ENCODE assay signal across 14 cellular contexts in the genomic region with DNA sequence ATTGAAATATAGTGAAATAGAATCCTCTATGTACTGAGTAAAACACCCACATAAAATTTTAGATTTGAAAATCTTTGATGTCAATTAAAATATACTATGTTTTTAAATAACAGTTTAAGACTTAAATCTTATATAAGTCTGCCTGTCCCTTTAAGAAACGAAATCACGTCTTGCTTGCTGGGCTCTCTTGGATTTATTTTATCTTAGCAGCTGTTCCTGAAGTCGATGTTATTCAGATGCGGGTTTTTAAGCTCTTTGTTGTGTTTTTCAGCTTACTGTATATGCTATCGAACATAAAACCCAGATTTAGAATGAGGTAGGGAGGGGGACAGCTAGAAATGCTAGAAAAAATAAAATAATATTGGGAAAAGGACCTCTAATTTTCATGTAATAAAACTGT. TPM values are rescaled to one million over a fixed set of nuclear protein-coding genes. Genes with fewer than 3 reads are reported as not detected.
DNase-seq lines count a peak whose midpoint lies in the region; ATAC-seq and TF ChIP-seq lines count a peak whose summit lies in the region.
"Had no signal": no experiment of that assay in that cellular context is flagged by ENCODE, and none has a peak within 500 bp of the region (broad histone marks: within the 10 kb centered on the region; RNA-seq: fewer than 3 reads in every experiment).

No MANE protein-coding gene starts in this region.

- no peak overlapping the region for H2AFZ ChIP-seq in hepatocyte
- H2AFZ ChIP-seq in smooth muscle cell (ENCODE audit: low read depth): peak overlapping the region; percentile 82

- no peak for TF ChIP-seq CTCF in WI38 (IDR thresholded peaks at IDR 0.05; ENCODE audit: low read depth, low read length)
- no peak for TF ChIP-seq CTCF in hepatocyte (IDR thresholded peaks at IDR 0.05; ENCODE audit: poor library complexity)
- TF ChIP-seq CTCF in smooth muscle cell (IDR thresholded peaks at IDR 0.05; ENCODE audit: borderline replicate concordance, insufficient read depth, poor library complexity, severe bottlenecking): no peak
- no peak for TF ChIP-seq CTCF in dorsolateral prefrontal cortex (IDR thresholded peaks at IDR 0.05 in 54 of 56, conservative IDR thresholded peaks at IDR 0.05 in 2 of 56; ENCODE audit: low read depth in 1 of 56, partially characterized antibody in 56 of 56)

- no peaks in the 10 kb centered on the region for H3K9me3 ChIP-seq in hepatocyte (ENCODE audit: low read depth)
- no peaks in the 10 kb centered on the region for H3K9me3 ChIP-seq in smooth muscle cell (replicated peaks; ENCODE audit: low read depth)
- H3K9me3 ChIP-seq: BE2C had no signal

- no peak overlapping the region for H3K9ac ChIP-seq in smooth muscle cell (ENCODE audit: low read depth)

- no peaks in the 10 kb centered on the region for H4K20me1 ChIP-seq in hepatocyte (ENCODE audit: insufficient read depth, poor library complexity, severe bottlenecking)
- H4K20me1 ChIP-seq in smooth muscle cell (ENCODE audit: low read depth): no peaks in the 10 kb centered on the region

- WGBS in hepatocyte (ENCODE audit: low lambda C conversion rate, missing lambda C conversion rate): 16% methylated on average over 5 of the region's 5 CpGs
- WGBS in smooth muscle cell (ENCODE audit: low lambda C conversion rate): 10% methylated on average over 5 of the region's 5 CpGs

- H3K4me3 ChIP-seq in WI38 (ENCODE audit: low read depth, low read length) (0 out of 2 replicates have a peak overlapping the region, but pooled peaks have one; percentile 15), hepatocyte (no peak overlapping the region), smooth muscle cell (peak overlapping the region; percentile 42), dorsolateral prefrontal cortex (peak overlapping the region in 6 of 59 donors; percentile 9 to 33 (median 24))

- H3K4me2 ChIP-seq in hepatocyte (peak overlapping the region; percentile 65), smooth muscle cell (peak overlapping the region; percentile 87)

- H3K36me3 ChIP-seq in hepatocyte (replicated peaks; ENCODE audit: insufficient read depth, low read depth): no peaks in the 10 kb centered on the region
- H3K36me3 ChIP-seq in smooth muscle cell (ENCODE audit: low read depth): no peaks in the 10 kb centered on the region
- H3K36me3 ChIP-seq: BE2C had no signal

- H3K27me3 ChIP-seq in hepatocyte: no peaks in the 10 kb centered on the region
- no peaks in the 10 kb centered on the region for H3K27me3 ChIP-seq in smooth muscle cell (ENCODE audit: low read depth)
- H3K27me3 ChIP-seq in dorsolateral prefrontal cortex: no peaks in the 10 kb centered on the region
- H3K27me3 ChIP-seq: BE2C had no signal

- intact Hi-C loops in dorsolateral prefrontal cortex (cut with DNase I): no loop called here

- peak; percentile 17 for DNase-seq in HCEC 1CT
- DNase-seq in hepatocyte (ENCODE audit: low spot score): no peak
- DNase-seq in smooth muscle cell (lab: John Stamatoyannopoulos, UW; ENCODE audit: unreplicated experiment): no peak
- DNase-seq in germinal center (ENCODE audit: low spot score): no peak
- DNase-seq in dorsolateral prefrontal cortex: no peak
- DNase-seq: activated CD4-positive, alpha-beta T cell treated with anti-CD3 and anti-CD28 coated beads, Interleukin-2, amount 50 U/mL, for 48 hours; activated T-cell treated with anti-CD3 and anti-CD28 coated beads, Interleukin-2, amount 50 U/mL, for 4 hours; BE2C; NCI-H1930; PC-3 had no signal

- H3K4me1 ChIP-seq in hepatocyte (ENCODE audit: insufficient read depth): peaks cover 25% of the 10 kb centered on the region
- H3K4me1 ChIP-seq in smooth muscle cell (ENCODE audit: low read depth): peaks cover 30% of the 10 kb centered on the region
- H3K4me1 ChIP-seq: BE2C had no signal

- H3K9me2 ChIP-seq in hepatocyte (replicated peaks; ENCODE audit: insufficient read depth): no peaks in the 10 kb centered on the region

- ATAC-seq in HG03469 (IDR thresholded peaks at IDR 0.05; ENCODE audit: unreplicated experiment): no peak
- no peak for ATAC-seq in GM18868 (IDR thresholded peaks at IDR 0.05; ENCODE audit: unreplicated experiment)
- ATAC-seq: activated naive CD4-positive, alpha-beta T cell treated with anti-CD3 and anti-CD28 coated beads, Interleukin-2, amount 50 U/mL, for 72 hours; activated T-cell treated with anti-CD3 and anti-CD28 coated beads, Interleukin-2, amount 50 U/mL, for 4 hours; PC-3 had no signal

- peaks cover 29% of the 10 kb centered on the region for H3F3A ChIP-seq in smooth muscle cell (ENCODE audit: low read depth)

- H3K79me2 ChIP-seq in hepatocyte: no peaks in the 10 kb centered on the region
- H3K79me2 ChIP-seq in smooth muscle cell (ENCODE audit: low read depth): no peaks in the 10 kb centered on the region

- H3K27ac ChIP-seq in hepatocyte: peak overlapping the region; percentile 33
- peak overlapping the region; percentile 78 for H3K27ac ChIP-seq in smooth muscle cell (ENCODE audit: low read depth)
- H3K27ac ChIP-seq in dorsolateral prefrontal cortex: peak overlapping the region in 13 of 59 donors; percentile 8 to 55 (median 27)

RNA-seq across cellular contexts. Expression of a gene that starts 11.1 kb away (rescaled TPM):
- total RNA-seq in hepatocyte (38.0 and 39.9 TPM in 2 replicates), smooth muscle cell (60.9 and 69.7 TPM in 2 replicates), dorsolateral prefrontal cortex (100 to 1,000 TPM in 28 of 120 experiments, 10 to 100 TPM in 92; 27.5 to 131 (median 86.0) TPM)
- polyA plus RNA-seq in hepatocyte (17.1 and 26.5 TPM in 2 replicates), smooth muscle cell (22.4 and 27.4 TPM in 2 replicates)
